In the genomic region with DNA sequence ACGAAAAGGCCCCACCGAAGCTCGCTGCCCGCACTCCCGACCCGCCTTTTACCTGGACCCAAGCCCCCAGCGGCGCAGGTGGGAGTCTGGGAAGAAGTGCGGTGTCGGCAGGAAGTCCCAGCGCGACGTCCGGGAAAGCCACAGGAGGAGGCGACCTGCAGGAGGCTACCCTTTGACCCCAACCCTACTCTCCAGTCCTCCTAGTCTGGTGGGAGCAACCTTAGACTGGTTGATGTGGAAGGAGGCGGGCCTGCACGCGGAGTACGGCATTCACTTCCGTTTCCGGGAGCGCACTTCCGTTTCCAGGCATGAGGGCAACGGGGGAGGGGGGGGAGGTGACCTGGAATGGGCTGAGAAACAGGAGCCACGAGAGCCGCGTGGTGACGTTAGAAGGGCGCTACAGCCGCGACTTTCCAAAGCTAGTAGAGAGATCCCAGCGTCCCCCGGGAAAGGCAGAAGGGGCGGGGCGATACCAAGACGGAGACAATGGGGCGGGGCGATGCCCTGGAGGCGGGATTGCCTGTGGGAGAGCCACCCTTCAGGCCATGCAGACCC, we compare ENCODE assay signal across 8 cellular contexts. TPM values are rescaled to one million over a fixed set of nuclear protein-coding genes. Genes with fewer than 3 reads are reported as not detected.
DNase-seq lines count a peak whose midpoint lies in the region; ATAC-seq, FAIRE-seq and TF ChIP-seq lines count a peak whose summit lies in the region.

No MANE protein-coding gene starts in this region.

- no TSS peak for BruUV-seq in GM12878 (replicated peaks; lab: Mats Ljungman, UMichigan)

- POLR2A ChIA-PET in HEK293 (lab: Yijun Ruan, JAX): no interaction called here
- POLR2A ChIA-PET in GM12878 (lab: Charles Lee): no interaction called here

- no peak for FAIRE-seq in GM12878 (lab: Jason Lieb, UNC)

- no peaks in the 10 kb centered on the region for H3K79me2 ChIP-seq in GM12878 (ENCODE audit: control insufficient read depth, insufficient read depth, low read length)

- H4K20me1 ChIP-seq in GM12878 (ENCODE audit: control insufficient read depth, insufficient read depth): no peaks in the 10 kb centered on the region

- TF ChIP-seq POLR2A in GM12878 (IDR thresholded peaks at IDR 0.05; ENCODE audit: low read depth, low read length): no peak

- RAD21 ChIA-PET in GM12878 (lab: Charles Lee; ENCODE audit: unreplicated experiment): no interaction called here

- no peaks in the 10 kb centered on the region for H3K36me3 Mint-ChIP-seq in T-helper 17 cell (ENCODE audit: low read depth)

- H3K27me3 Mint-ChIP-seq in T-helper 17 cell: no peaks in the 10 kb centered on the region

- WGBS in GM12878 (ENCODE audit: insufficient coverage, insufficient replicate concordance, low lambda C conversion rate, missing lambda C conversion rate): 63% methylated on average over 31 of the region's 39 CpGs

- peak overlapping the region; percentile 57 for H3K4me3 Mint-ChIP-seq in T-helper 17 cell

- no peaks in the 10 kb centered on the region; the same call in 1 of the 2 replicates for H3K9me3 ChIP-seq in HEK293 (ENCODE audit: control insufficient read depth, insufficient read depth, low read depth, low read length)
- peaks cover 30% of the 10 kb centered on the region for H3K9me3 ChIP-seq in T-helper 17 cell (ENCODE audit: control insufficient read depth, low read length, poor library complexity, severe bottlenecking)
- peaks cover 6% of the 10 kb centered on the region; the same call in 1 of the 3 replicates for H3K9me3 ChIP-seq in GM12878 (replicated peaks; ENCODE audit: control insufficient read depth, insufficient read depth, low read length)

- no peaks in the 10 kb centered on the region for H3K27me3 ChIP-seq in GM12878 (replicated peaks in 1 of 2; ENCODE audit: control insufficient read depth in 2 of 2, insufficient read depth in 2 of 2, low read length in 1 of 2)

- peak overlapping the region; percentile 7; the same call in 1 of the 2 replicates for H3K4me2 ChIP-seq in GM12878 (ENCODE audit: control insufficient read depth, insufficient read depth)

- TF ChIP-seq EP300 in GM12878 (IDR thresholded peaks at IDR 0.05; ENCODE audit: borderline replicate concordance in 1 of 2, control insufficient read depth in 1 of 2, low read depth in 2 of 2, low read length in 2 of 2): no peak

- H3K27ac Mint-ChIP-seq in T-helper 17 cell: no peak overlapping the region

- no peak for TF ChIP-seq RAD21 in GM12878 (IDR thresholded peaks at IDR 0.05; ENCODE audit: insufficient read depth, low read depth, low read length)

- CTCF ChIA-PET in HEK293 (lab: Yijun Ruan, JAX): no interaction called here
- CTCF ChIA-PET in GM12878 (lab: Yijun Ruan, JAX): no interaction called here

- H3K4me1 Mint-ChIP-seq in T-helper 17 cell: no peaks in the 10 kb centered on the region

- H3K4me3 ChIP-seq in HEK293 (ENCODE audit: low read depth, low read length): peak overlapping the region; percentile 56
- H3K4me3 ChIP-seq in GM12878: no peak overlapping the region

- peak overlapping the region; percentile 63 for H2AFZ ChIP-seq in GM12878 (ENCODE audit: control insufficient read depth, low read depth, low read length)

- SMC1A ChIA-PET in GM12878 (lab: Charles Lee; ENCODE audit: uncharacterized antibody, unreplicated experiment): no interaction called here

- DNase-seq in T-helper 17 cell (peak in 2 of 3 donors; percentile 8 to 14), GM12878 (ENCODE audit: low read depth, low spot score) (no peak), kidney glomerular epithelial cell (lab: John Stamatoyannopoulos, UW) (peak; percentile 27), midbrain (lab: John Stamatoyannopoulos, UW) (no peak)
- peak; percentile 39 to 48 for DNase-seq in stimulated activated CD4-positive, alpha-beta T cell treated with anti-CD3 and anti-CD28 coated beads, Interleukin-4, amount 100 ng/mL, for 48 hours (ENCODE audit: low read depth in 2 of 2)

- TF ChIP-seq CTCF in HEK293 (tag by site-specific recombination; IDR thresholded peaks at IDR 0.05): no peak
- TF ChIP-seq CTCF in GM12878 (IDR thresholded peaks at IDR 0.05 in 2 of 3, conservative IDR thresholded peaks at IDR 0.05 in 1 of 3; ENCODE audit: control insufficient read depth in 2 of 3, extremely low read depth in 1 of 3, insufficient read depth in 1 of 3, low read depth in 3 of 3, low read length in 3 of 3): no peak

- H3K36me3 ChIP-seq in HEK293 (ENCODE audit: control insufficient read depth in 2 of 2, insufficient read depth in 1 of 2, low read length in 2 of 2) (no peaks in the 10 kb centered on the region), GM12878 (ENCODE audit: control insufficient read depth in 2 of 2, insufficient read depth in 2 of 2, low read length in 1 of 2) (no peaks in the 10 kb centered on the region)

- intact Hi-C loops in GM12878 (cut with micrococcal nuclease; ENCODE audit: unreplicated experiment): no loop called here

- peak; percentile 50 for ATAC-seq in T-helper 17 cell
- no peak for ATAC-seq in GM12878
- ATAC-seq in GM21825 (IDR thresholded peaks at IDR 0.05; ENCODE audit: unreplicated experiment): no peak
- no peak for ATAC-seq in HG02642 (IDR thresholded peaks at IDR 0.05; ENCODE audit: poor library complexity, unreplicated experiment)

- H3K4me1 ChIP-seq in HEK293 (ENCODE audit: control insufficient read depth, insufficient read depth, low read length): no peaks in the 10 kb centered on the region
- H3K4me1 ChIP-seq in GM12878 (ENCODE audit: control insufficient read depth, insufficient read depth, low read length): no peaks in the 10 kb centered on the region

- no peak overlapping the region for H3K9ac ChIP-seq in GM12878 (ENCODE audit: control insufficient read depth, insufficient read depth, low read length)

- H3K27ac ChIP-seq in HEK293 (ENCODE audit: extremely low read depth, low read depth, low read length) (no peak overlapping the region), GM12878 (ENCODE audit: control insufficient read depth, insufficient read depth) (no peak overlapping the region)

- in situ Hi-C loops in GM12878 (cut with MboI): no loop called here

TF ChIP-seq in GM12878, 131 proteins besides CTCF, POLR2A, EP300 and RAD21 (continues in another document):
- TF ChIP-seq NFIC (IDR thresholded peaks at IDR 0.05; ENCODE audit: low read depth, low read length) (no peak), ZZZ3 (IDR thresholded peaks at IDR 0.05; ENCODE audit: control insufficient read depth, insufficient read length, low read depth) (no peak), NFYA (IDR thresholded peaks at IDR 0.05; ENCODE audit: borderline replicate concordance, low read depth, low read length) (no peak), POU2F2 (IDR thresholded peaks at IDR 0.05; ENCODE audit: borderline replicate concordance, low read depth, low read length) (no peak)

RNA-seq across cellular contexts. Expression of a gene that starts 28.5 kb away (rescaled TPM):
- 10 to 100 TPM; 39.8 to 51.6 TPM for total RNA-seq in T-helper 17 cell
- 77.6 and 79.9 TPM in 2 replicates for total RNA-seq in GM12878 (2013; cell fraction: nucleolus; rRNA removed)
- 25.0 and 30.5 TPM in 2 replicates for total RNA-seq in GM12878 (2014; rRNA removed)
- 25.0 and 27.3 TPM in 2 replicates for total RNA-seq in GM12878 (2014; rRNA removed; fragmentation: Illumina TruSeq; extraction: Trizol)
- total RNA-seq in GM12878 (2021): 29.9 and 30.9 TPM in 2 replicates
- polyA plus RNA-seq in GM12878 (2011; ENCODE audit: low read depth): 30.8 TPM
- polyA plus RNA-seq in GM12878 (2011; rRNA removed): 67.7 and 89.1 TPM in 2 replicates
- 25.8 and 27.1 TPM in 2 replicates for polyA plus RNA-seq in GM12878 (2011; cell fraction: cytosol; rRNA removed)
- polyA plus RNA-seq in GM12878 (2011; cell fraction: nucleus; rRNA removed): 208 and 263 TPM in 2 replicates
- polyA plus RNA-seq in GM12878 (2012): 35.5 and 42.3 TPM in 2 replicates
- 34.4 and 48.2 TPM in 2 replicates for polyA plus RNA-seq in GM12878 (2014; fragmentation: Illumina TruSeq; extraction: Trizol)
- polyA plus RNA-seq in GM12878 (2014; fragmentation: Nextera tagmentation; extraction: Ambion mirVana): 10 to 100 TPM in 1 of 2 experiments, 1 to 10 TPM in 1; 7.7 to 11.8 TPM
- 32.8 and 40.2 TPM in 2 replicates for polyA plus RNA-seq in GM12878 (2014; rRNA removed)
- 10 to 100 TPM; 15.2 to 15.8 TPM for polyA plus RNA-seq in GM12878 (2016; fragmentation: Nextera tagmentation; extraction: Ambion mirVana)
- 31.0 and 34.3 TPM in 2 replicates for polyA minus RNA-seq in GM12878 (2011; rRNA and poly(A)+ RNA removed)
- polyA minus RNA-seq in GM12878 (2011; cell fraction: cytosol; rRNA and poly(A)+ RNA removed): 6.1 and 7.9 TPM in 2 replicates
- polyA minus RNA-seq in GM12878 (2011; cell fraction: nucleus; rRNA and poly(A)+ RNA removed): 38.0 and 41.1 TPM in 2 replicates

RNA-seq across cellular contexts. Expression of a gene that starts 44.1 kb away (rescaled TPM):
- 1 to 10 TPM in 1 of 2 donors, under 1 TPM in 1; 0.31 to 1.1 TPM for total RNA-seq in T-helper 17 cell
- 3.2 and 3.4 TPM in 2 replicates for total RNA-seq in GM12878 (2013; cell fraction: nucleolus; rRNA removed)
- 0.17 and 0.33 TPM in 2 replicates for total RNA-seq in GM12878 (2014; rRNA removed)
- total RNA-seq in GM12878 (2014; rRNA removed; fragmentation: Illumina TruSeq; extraction: Trizol): 0.37 TPM in 1 of 2 replicates, not detected in the other
- total RNA-seq in GM12878 (2021): 0.21 and 0.23 TPM in 2 replicates
- 0.60 TPM for polyA plus RNA-seq in GM12878 (2011; ENCODE audit: low read depth)
- polyA plus RNA-seq in GM12878 (2011; rRNA removed): 0.98 and 1.1 TPM in 2 replicates
- polyA plus RNA-seq in GM12878 (2011; cell fraction: cytosol; rRNA removed): 0.17 and 0.43 TPM in 2 replicates
- polyA plus RNA-seq in GM12878 (2011; cell fraction: nucleus; rRNA removed): 1.2 and 1.9 TPM in 2 replicates
- 0.54 and 1.4 TPM in 2 replicates for polyA plus RNA-seq in GM12878 (2012)
- polyA plus RNA-seq in GM12878 (2014; fragmentation: Illumina TruSeq; extraction: Trizol): 0.33 and 0.51 TPM in 2 replicates
- polyA plus RNA-seq in GM12878 (2014; fragmentation: Nextera tagmentation; extraction: Ambion mirVana): under 1 TPM; 0.05 to 0.24 TPM
- polyA plus RNA-seq in GM12878 (2014; rRNA removed): 0.31 and 1.2 TPM in 2 replicates
- polyA plus RNA-seq in GM12878 (2016; fragmentation: Nextera tagmentation; extraction: Ambion mirVana): under 1 TPM; 0.54 to 0.69 TPM
- polyA minus RNA-seq in GM12878 (2011; rRNA and poly(A)+ RNA removed): 0.41 and 0.66 TPM in 2 replicates
- not detected in 2 replicates for polyA minus RNA-seq in GM12878 (2011; cell fraction: cytosol; rRNA and poly(A)+ RNA removed)
- 0.48 and 0.73 TPM in 2 replicates for polyA minus RNA-seq in GM12878 (2011; cell fraction: nucleus; rRNA and poly(A)+ RNA removed)

Comparison
In these comparisons a context has a peak if more than half of its experiments do, and no peak if none do; other contexts are left out.
1. DNase-seq: peak in T-helper 17 cell (2 of 3), kidney glomerular epithelial cell (single experiment) and stimulated activated CD4-positive, alpha-beta T cell treated with anti-CD3 and anti-CD28 coated beads, Interleukin-4, amount 100 ng/mL, for 48 hours (2 of 2); none in GM12878 (single experiment) and midbrain (single experiment).